Comparison of ENCODE assay signal across 10 cellular contexts in the genomic region with DNA sequence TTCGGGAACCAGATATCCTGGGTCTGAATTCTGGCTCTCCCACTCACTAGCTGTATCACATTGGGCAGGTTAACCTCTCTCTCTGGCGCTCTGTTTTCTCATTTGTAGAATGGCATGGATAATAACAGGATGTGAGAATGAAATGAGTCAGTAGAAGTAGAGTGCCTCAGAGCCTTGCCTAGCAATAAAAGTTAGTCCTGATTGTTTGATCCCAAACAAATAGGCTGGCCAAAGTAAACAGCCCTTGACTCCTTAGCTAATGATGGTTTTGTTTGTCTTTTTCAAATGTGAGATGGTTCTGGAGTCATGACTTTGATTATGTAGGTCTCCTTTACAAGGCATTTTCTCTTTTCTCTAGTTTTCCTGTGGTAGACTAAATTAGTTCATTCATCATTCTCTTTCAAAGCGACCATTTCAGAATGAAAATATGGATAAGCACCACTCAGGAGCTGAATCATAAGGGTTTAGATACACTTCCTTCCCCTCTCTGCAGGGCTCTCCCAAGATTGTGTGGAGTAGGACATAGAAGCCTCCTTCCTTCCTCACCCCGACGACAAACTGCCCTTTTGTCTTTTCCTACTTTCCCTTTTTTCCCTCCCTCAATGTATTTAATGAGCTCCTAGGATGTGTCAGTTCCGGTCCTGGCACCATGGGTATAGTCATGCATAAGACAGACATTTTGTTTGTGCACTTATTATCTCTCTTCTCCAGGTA. TPM values are rescaled to one million over a fixed set of nuclear protein-coding genes. Genes with fewer than 3 reads are reported as not detected.
DNase-seq lines count a peak whose midpoint lies in the region; ATAC-seq and TF ChIP-seq lines count a peak whose summit lies in the region.
"Had no signal": no experiment of that assay in that cellular context is flagged by ENCODE, and none has a peak within 500 bp of the region (broad histone marks: within the 10 kb centered on the region; RNA-seq: fewer than 3 reads in every experiment).

No MANE protein-coding gene starts in this region.

- peaks cover 44 to 61% of the 10 kb centered on the region in 2 experiments for H3K4me1 ChIP-seq in HCT116 (ENCODE audit: control insufficient read depth in 1 of 2, insufficient read depth in 2 of 2, low read length in 2 of 2)
- H3K4me1 ChIP-seq in foreskin keratinocyte: peaks cover 20% of the 10 kb centered on the region
- peaks cover 0 to 14% (median 0%) of the 10 kb centered on the region in 3 donors for H3K4me1 ChIP-seq in gastroesophageal sphincter

- H3K9me3 Mint-ChIP-seq in activated naive CD4-positive, alpha-beta T cell treated with anti-CD3 and anti-CD28 coated beads for 36 hours: no peaks in the 10 kb centered on the region

- H3K4me1 Mint-ChIP-seq in activated naive CD4-positive, alpha-beta T cell treated with anti-CD3 and anti-CD28 coated beads for 36 hours (ENCODE audit: low read depth): peaks cover 44% of the 10 kb centered on the region

- TF ChIP-seq CTCF in 22Rv1 (IDR thresholded peaks at IDR 0.05) (no peak), HCT116 (IDR thresholded peaks at IDR 0.05 in 2 of 3, conservative IDR thresholded peaks at IDR 0.05 in 1 of 3; ENCODE audit: borderline replicate concordance in 1 of 3, insufficient read depth in 1 of 3, low read depth in 2 of 3, low read length in 2 of 3) (no peak), foreskin keratinocyte (conservative IDR thresholded peaks at IDR 0.05) (no peak), gastroesophageal sphincter (IDR thresholded peaks at IDR 0.05) (no peak)

- TF ChIP-seq RAD21 in HCT116 (IDR thresholded peaks at IDR 0.05; ENCODE audit: low read depth): peak; percentile 30

- CTCF ChIA-PET in HCT116 (lab: Charles Lee): interaction anchor here (0.9 to 2.8 kb wide), 9 partner anchors 11 to 150 kb away, joined by 3 to 12 read pairs (median 3); a partner anchor contains a TSS
- CTCF ChIA-PET in activated naive CD4-positive, alpha-beta T cell treated with anti-CD3 and anti-CD28 coated beads for 36 hours (lab: Charles Lee): interaction anchor here (0.6 to 3.7 kb wide), 5 partner anchors 14 to 147 kb away, joined by 3 to 17 read pairs (median 4); no protein-coding TSS in a partner anchor

- peak; percentile 81 for DNase-seq in HCT116 (ENCODE audit: low read depth, low spot score)
- DNase-seq in SW480 (ENCODE audit: low spot score): peak; percentile 79
- peak in 1 of 2 donors; percentile 72 for DNase-seq in foreskin keratinocyte
- no peak for DNase-seq in NCI-H446 treated with DMSO at 0.1 percent for 48 hours (lab: John Stamatoyannopoulos, UW)
- no peak for DNase-seq in mesenteric fat pad (ENCODE audit: low spot score)
- DNase-seq in activated naive CD4-positive, alpha-beta T cell treated with anti-CD3 and anti-CD28 coated beads for 36 hours: no peak
- DNase-seq: effector memory CD4-positive, alpha-beta T cell had no signal

- 78 to 79% methylated on average over 5 of the region's 6 CpGs for WGBS in gastroesophageal sphincter (ENCODE audit: low coverage in 1 of 2), 2 donors

- TF ChIP-seq EP300 in gastroesophageal sphincter (IDR thresholded peaks at IDR 0.05): no peak

- BruUV-seq in HCT116 (replicated peaks; lab: Mats Ljungman, UMichigan): no TSS peak

- RAD21 ChIA-PET in HCT116 (lab: Charles Lee; ENCODE audit: low non-redundant PET in 1 of 2, low total read pairs in 2 of 2, uncharacterized antibody in 2 of 2, unreplicated experiment in 2 of 2): interaction anchor here in 1 of 2 experiments (1.6 kb wide), 1 partner anchor 18 kb away, joined by 3 read pairs; no protein-coding TSS in a partner anchor

- H3K9ac ChIP-seq in HCT116 (ENCODE audit: low read length): peak overlapping the region; percentile 40

- H3K36me3 ChIP-seq in HCT116 (ENCODE audit: control insufficient read depth in 1 of 2, insufficient read depth in 2 of 2, low read length in 2 of 2): peaks cover 5 to 11% of the 10 kb centered on the region in 2 experiments; a peak in 2 of 4 replicates
- H3K36me3 ChIP-seq in gastroesophageal sphincter: peaks cover 0 to 48% of the 10 kb centered on the region in 2 donors

- POLR2A ChIA-PET in HCT116 (lab: Charles Lee): interaction anchor here (0.6 to 2.3 kb wide), 10 partner anchors 11 to 137 kb away, joined by 3 to 9 read pairs (median 3); a partner anchor contains a TSS

- H3K4me2 ChIP-seq in HCT116 (ENCODE audit: low read length): peak overlapping the region; percentile 79

- ATAC-seq in HCT116: peak; percentile 80
- ATAC-seq in foreskin keratinocyte: peak; percentile 80
- no peak for ATAC-seq in gastroesophageal sphincter

- no peaks in the 10 kb centered on the region for H4K20me1 ChIP-seq in HCT116 (ENCODE audit: insufficient read depth)

- H3K27me3 Mint-ChIP-seq in activated naive CD4-positive, alpha-beta T cell treated with anti-CD3 and anti-CD28 coated beads for 36 hours (ENCODE audit: low read depth): no peaks in the 10 kb centered on the region

- H3K79me2 ChIP-seq in HCT116 (ENCODE audit: insufficient read depth, low read length): peaks cover 5% of the 10 kb centered on the region; the same call in 1 of the 2 replicates

- H2AFZ ChIP-seq in HCT116 (ENCODE audit: low read depth, low read length, poor library complexity, severe bottlenecking): no peak overlapping the region

- no peaks in the 10 kb centered on the region for H3K9me2 ChIP-seq in HCT116 (ENCODE audit: insufficient read depth)

- peak overlapping the region; percentile 51 for H3K27ac ChIP-seq in 22Rv1
- peak overlapping the region; percentile 89 for H3K27ac ChIP-seq in HCT116 (ENCODE audit: low read depth, low read length)
- no peak overlapping the region for H3K27ac ChIP-seq in foreskin keratinocyte
- H3K27ac ChIP-seq in gastroesophageal sphincter: no peak overlapping the region

- no peak for TF ChIP-seq POLR2A in HCT116 (IDR thresholded peaks at IDR 0.05; ENCODE audit: borderline replicate concordance, extremely low read depth, insufficient read depth, insufficient read length)
- no peak for TF ChIP-seq POLR2A in gastroesophageal sphincter (IDR thresholded peaks at IDR 0.05)

- no peaks in the 10 kb centered on the region for H3K27me3 ChIP-seq in HCT116 (ENCODE audit: insufficient read depth, low read length)
- H3K27me3 ChIP-seq in foreskin keratinocyte: no peaks in the 10 kb centered on the region
- no peaks in the 10 kb centered on the region for H3K27me3 ChIP-seq in gastroesophageal sphincter

- no peak overlapping the region for H3K4me3 Mint-ChIP-seq in activated naive CD4-positive, alpha-beta T cell treated with anti-CD3 and anti-CD28 coated beads for 36 hours

- intact Hi-C loops in HCT116 (cut with micrococcal nuclease): no loop called here
- intact Hi-C loops in activated naive CD4-positive, alpha-beta T cell treated with anti-CD3 and anti-CD28 coated beads for 36 hours (cut with micrococcal nuclease): no loop called here

- H3K4me3 ChIP-seq in HCT116 (replicated peaks in 1 of 2; ENCODE audit: low read depth in 1 of 2, low read length in 2 of 2) (peak overlapping the region in 1 of 2 experiments; percentile 38; a peak in 2 of 4 replicates), gastroesophageal sphincter (no peak overlapping the region)

- H3K36me3 Mint-ChIP-seq in activated naive CD4-positive, alpha-beta T cell treated with anti-CD3 and anti-CD28 coated beads for 36 hours (ENCODE audit: low read depth): peaks cover 16% of the 10 kb centered on the region

- H3K9me3 ChIP-seq in HCT116 (ENCODE audit: control insufficient read depth in 1 of 2, insufficient read depth in 1 of 2, low read depth in 1 of 2, low read length in 2 of 2) (no peaks in the 10 kb centered on the region), gastroesophageal sphincter (no peaks in the 10 kb centered on the region)

- H3K27ac Mint-ChIP-seq in activated naive CD4-positive, alpha-beta T cell treated with anti-CD3 and anti-CD28 coated beads for 36 hours: no peak overlapping the region
- H3K27ac Mint-ChIP-seq: progenitor cell of endocrine pancreas had no signal

TF ChIP-seq in HCT116, 20 proteins besides CTCF, POLR2A, EP300 and RAD21 (continues in another document):
- TF ChIP-seq FOSL1 (IDR thresholded peaks at IDR 0.05; ENCODE audit: low read depth): peak; percentile 93
- TF ChIP-seq SIN3A (IDR thresholded peaks at IDR 0.05; ENCODE audit: low read depth): peak; percentile 81
- TF ChIP-seq, protein P1, sequence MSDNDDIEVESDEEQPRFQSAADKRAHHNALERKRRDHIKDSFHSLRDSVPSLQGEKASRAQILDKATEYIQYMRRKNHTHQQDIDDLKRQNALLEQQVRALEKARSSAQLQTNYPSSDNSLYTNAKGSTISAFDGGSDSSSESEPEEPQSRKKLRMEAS (IDR thresholded peaks at IDR 0.05): no peak; the same call in 1 of the 2 replicates
- TF ChIP-seq ELF1 (IDR thresholded peaks at IDR 0.05; ENCODE audit: borderline replicate concordance, low read depth): no peak
- no peak for TF ChIP-seq ZFX (IDR thresholded peaks at IDR 0.05)
- TF ChIP-seq POLR2AphosphoS5 (IDR thresholded peaks at IDR 0.05; ENCODE audit: low read depth, low read length): peak; percentile 74

RNA-seq across cellular contexts. Expression of a gene that starts 23.1 kb away (rescaled TPM):
- total RNA-seq in HCT116 (2021; ENCODE audit: unreplicated experiment): 32.4 TPM
- 37.3 and 44.7 TPM in 2 replicates for polyA plus RNA-seq in HCT116 (2012)
- 70.3 and 80.8 TPM in 2 replicates for total RNA-seq in foreskin keratinocyte
- 34.5 and 35.5 TPM in 2 replicates for polyA plus RNA-seq in foreskin keratinocyte
- total RNA-seq in mesenteric fat pad: 69.7 TPM
- total RNA-seq in activated naive CD4-positive, alpha-beta T cell treated with anti-CD3 and anti-CD28 coated beads for 36 hours: 10 to 100 TPM; 19.5 to 21.4 TPM
- total RNA-seq in gastroesophageal sphincter: 10 to 100 TPM; 43.2 to 54.3 (median 46.5) TPM

Comparison
In these comparisons a context has a peak if more than half of its experiments do, and no peak if none do; other contexts are left out.
1. H3K27ac ChIP-seq: peak in 22Rv1 (single experiment) and HCT116 (single experiment); none in foreskin keratinocyte (single experiment) and gastroesophageal sphincter (0 of 4).
2. DNase-seq: peak in HCT116 (single experiment) and SW480 (single experiment); none in NCI-H446 treated with DMSO at 0.1 percent for 48 hours (single experiment), mesenteric fat pad (single experiment) and activated naive CD4-positive, alpha-beta T cell treated with anti-CD3 and anti-CD28 coated beads for 36 hours (single experiment).